In the genomic region with DNA sequence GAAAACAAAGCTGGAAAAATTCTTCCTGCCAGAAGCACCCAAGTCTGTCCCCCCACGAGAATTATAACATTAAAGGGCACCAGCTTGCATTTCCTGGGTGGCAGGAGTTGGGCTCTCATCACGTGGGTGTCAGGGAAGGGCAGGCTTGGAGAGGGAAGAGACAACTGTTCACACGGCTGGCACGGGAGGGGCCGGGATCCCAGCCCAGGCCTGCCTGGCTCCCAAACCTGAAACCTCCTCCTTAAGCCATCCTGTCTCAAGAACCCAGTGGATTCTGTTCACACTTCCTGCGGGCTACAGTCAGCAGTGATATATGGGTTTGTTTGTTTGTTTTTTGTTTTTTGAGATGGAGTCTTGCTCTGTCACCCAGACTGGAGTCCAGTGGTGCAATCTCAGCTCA, we compare ENCODE assay signal across 17 cellular contexts. TPM values are rescaled to one million over a fixed set of nuclear protein-coding genes. Genes with fewer than 3 reads are reported as not detected.
DNase-seq lines count a peak whose midpoint lies in the region; ATAC-seq and TF ChIP-seq lines count a peak whose summit lies in the region.
"Had no signal": no experiment of that assay in that cellular context is flagged by ENCODE, and none has a peak within 500 bp of the region (broad histone marks: within the 10 kb centered on the region; RNA-seq: fewer than 3 reads in every experiment).

No MANE protein-coding gene starts in this region.

- H3K23me2 ChIP-seq in H9 (ENCODE audit: insufficient read length, low read depth, low read length, poor library complexity, severe bottlenecking), result no peaks in the 10 kb centered on the region

- H3K9me3 ChIP-seq in osteoblast (ENCODE audit: low read depth, low read length) (no peaks in the 10 kb centered on the region), H9 (ENCODE audit: control insufficient read depth, low read depth, low read length) (no peaks in the 10 kb centered on the region)
- H3K9me3 ChIP-seq: BLaER1, HAP-1 had no signal

- no peak overlapping the region for H2AK5ac ChIP-seq in H9 (ENCODE audit: insufficient read length, low read length)

- H3K27ac Mint-ChIP-seq in endothelial cell (ENCODE audit: unreplicated experiment) (no peak overlapping the region), H9 (no peak overlapping the region)
- H3K27ac Mint-ChIP-seq: CD14-positive monocyte; CD4-positive, alpha-beta memory T cell; GM23338 had no signal

- H3K27me3 ChIP-seq in osteoblast (ENCODE audit: insufficient read depth, low read length) (peaks cover 12% of the 10 kb centered on the region), H9 (ENCODE audit: insufficient read depth, low read length) (no peaks in the 10 kb centered on the region)
- H3K27me3 ChIP-seq: BLaER1 had no signal

- H3K4me3 ChIP-seq in epithelial cell of esophagus (ENCODE audit: low read length) (no peak overlapping the region), osteoblast (ENCODE audit: insufficient read depth, low read length) (no peak overlapping the region)
- H3K4me3 ChIP-seq: BLaER1, GM23338, HAP-1 had no signal

- H4K20me1 ChIP-seq in osteoblast (ENCODE audit: insufficient read depth, low read length), result no peaks in the 10 kb centered on the region
- peaks cover 4% of the 10 kb centered on the region for H4K20me1 ChIP-seq in H9 (ENCODE audit: control insufficient read depth, insufficient read depth, insufficient read length)

- H3K36me3 ChIP-seq in osteoblast (ENCODE audit: insufficient read depth, low read length), result no peaks in the 10 kb centered on the region
- H3K36me3 ChIP-seq: HAP-1 had no signal

- H3K27me3 Mint-ChIP-seq in endothelial cell (ENCODE audit: unreplicated experiment), result peaks cover 11% of the 10 kb centered on the region
- H3K27me3 Mint-ChIP-seq in H9 (ENCODE audit: low read depth), result no peaks in the 10 kb centered on the region; the same call in 1 of the 2 replicates

- no peak overlapping the region for H3K4ac ChIP-seq in H9 (ENCODE audit: low read depth, low read length)

- H3K4me1 Mint-ChIP-seq in endothelial cell (ENCODE audit: unreplicated experiment) (peaks cover 11% of the 10 kb centered on the region), H9 (no peaks in the 10 kb centered on the region)
- H3K4me1 Mint-ChIP-seq: GM23338 had no signal

- H2AFZ ChIP-seq in osteoblast (ENCODE audit: low read length), result no peak overlapping the region
- no peak overlapping the region for H2AFZ ChIP-seq in H9 (ENCODE audit: low read length)
- H2AFZ ChIP-seq: GM23338 had no signal

- no peak overlapping the region for H4K5ac ChIP-seq in H9 (ENCODE audit: insufficient read length, low read depth, low read length)

- H3K4me3 Mint-ChIP-seq in endothelial cell (ENCODE audit: unreplicated experiment) (no peak overlapping the region), H9 (no peak overlapping the region)
- H3K4me3 Mint-ChIP-seq: CD14-positive monocyte; CD4-positive, alpha-beta memory T cell; GM23338 had no signal

- H4K91ac ChIP-seq in H9 (ENCODE audit: insufficient read length, low read depth, low read length), result no peak overlapping the region

- H2BK12ac ChIP-seq in H9 (ENCODE audit: insufficient read length, low read depth, low read length), result no peak overlapping the region

- no peak overlapping the region for H3K9ac ChIP-seq in H9 (ENCODE audit: extremely low read depth, insufficient read length, low read length)
- H3K9ac ChIP-seq: BLaER1 had no signal

- no peak overlapping the region for H2BK15ac ChIP-seq in H9 (ENCODE audit: low read depth, low read length)

- no CpG with 5 or more reads among the region's 6 CpGs for WGBS in H9 (ENCODE audit: extremely low coverage, insufficient read length, low lambda C conversion rate)

- no peak overlapping the region for H4K8ac ChIP-seq in H9 (replicated peaks; ENCODE audit: insufficient read length, low read depth, low read length)

- H3K14ac ChIP-seq in H9 (ENCODE audit: insufficient read depth, low read length), result no peak overlapping the region

- H3K9me3 Mint-ChIP-seq in endothelial cell (ENCODE audit: unreplicated experiment), result no peaks in the 10 kb centered on the region
- no peaks in the 10 kb centered on the region for H3K9me3 Mint-ChIP-seq in H9
- H3K9me3 Mint-ChIP-seq: CD14-positive monocyte; CD4-positive, alpha-beta memory T cell; GM23338 had no signal

- peaks cover 31% of the 10 kb centered on the region for H3K36me3 Mint-ChIP-seq in endothelial cell (ENCODE audit: low read depth, unreplicated experiment)
- peaks cover 54 to 81% (median 79%) of the 10 kb centered on the region in 3 experiments for H3K36me3 Mint-ChIP-seq in H9 (ENCODE audit: insufficient read depth in 1 of 3, low read depth in 3 of 3)
- H3K36me3 Mint-ChIP-seq: CD4-positive, alpha-beta memory T cell had no signal

- H3K56ac ChIP-seq in H9 (ENCODE audit: insufficient read length, low read depth, low read length), result no peak overlapping the region

- H3T11ph ChIP-seq in H9 (ENCODE audit: low read length), result no peak overlapping the region

- no peak overlapping the region for H3K27ac ChIP-seq in osteoblast (ENCODE audit: low read depth, low read length)
- H3K27ac ChIP-seq in H9 (ENCODE audit: insufficient read length, low read depth, low read length), result no peak overlapping the region
- H3K27ac ChIP-seq: BLaER1 had no signal

- H3K4me1 ChIP-seq in osteoblast (ENCODE audit: insufficient read depth, low read length) (no peaks in the 10 kb centered on the region), H9 (ENCODE audit: insufficient read depth, low read length) (no peaks in the 10 kb centered on the region)
- H3K4me1 ChIP-seq: HAP-1 had no signal

- TF ChIP-seq CTCF in epithelial cell of esophagus (IDR thresholded peaks at IDR 0.05; ENCODE audit: insufficient read depth, low read depth, low read length, missing control alignments), result no peak
- TF ChIP-seq CTCF in osteoblast (IDR thresholded peaks at IDR 0.05; ENCODE audit: extremely low read depth, low read depth, low read length), result no peak
- no peak for TF ChIP-seq CTCF in endothelial cell (IDR thresholded peaks at IDR 0.05; ENCODE audit: unreplicated experiment)
- TF ChIP-seq CTCF in H9 (conservative IDR thresholded peaks at IDR 0.05), result no peak

- no peak overlapping the region for H3K18ac ChIP-seq in H9 (ENCODE audit: insufficient read length, low read depth, low read length)

- H2BK20ac ChIP-seq in H9 (ENCODE audit: low read depth, low read length, poor library complexity, severe bottlenecking), result no peak overlapping the region

- no peak overlapping the region for H3K23ac ChIP-seq in H9 (ENCODE audit: insufficient read length, low read depth, low read length)

- no peaks in the 10 kb centered on the region for H3K79me1 ChIP-seq in H9 (ENCODE audit: insufficient read depth, low read depth, low read length, poor library complexity, severe bottlenecking)

- DNase-seq in NCI-H2171 treated with DMSO at 0.1 percent for 48 hours (lab: John Stamatoyannopoulos, UW) (peak; percentile 14), NCI-H2171 (lab: John Stamatoyannopoulos, UW) (no peak), epithelial cell of esophagus (ENCODE audit: low read depth) (peak; percentile 30), osteoblast (ENCODE audit: insufficient read length, low spot score, missing footprints) (peak; percentile 91), endothelial cell (ENCODE audit: low spot score) (no peak), germinal center (ENCODE audit: low spot score) (no peak), H9 (no peak)
- DNase-seq: 8988T; Calu3; CD4-positive, alpha-beta memory T cell; GDM1 had no signal

- H2BK120ac ChIP-seq in H9 (ENCODE audit: low read depth, low read length, poor library complexity, severe bottlenecking), result no peak overlapping the region

- H3K4me2 ChIP-seq in osteoblast (ENCODE audit: insufficient read depth, low read length) (no peak overlapping the region), H9 (ENCODE audit: insufficient read depth, insufficient read length, low read length) (no peak overlapping the region)
- H3K4me2 ChIP-seq: BLaER1, GM23338 had no signal

- no peaks in the 10 kb centered on the region for H3K79me2 ChIP-seq in osteoblast (ENCODE audit: insufficient read depth, low read length)
- H3K79me2 ChIP-seq in H9 (ENCODE audit: insufficient read depth, low read length), result no peaks in the 10 kb centered on the region

- no peak overlapping the region for H2BK5ac ChIP-seq in H9 (ENCODE audit: insufficient read length, low read length)

- no peak for ATAC-seq in HG03442 (IDR thresholded peaks at IDR 0.05; ENCODE audit: unreplicated experiment)
- ATAC-seq: GM23338 had no signal

RNA-seq across cellular contexts. Expression of a gene that starts 12.2 kb away (rescaled TPM):
- under 0.01 TPM in 2 replicates for total RNA-seq in osteoblast
- total RNA-seq in endothelial cell (ENCODE audit: unreplicated experiment), result 18.4 TPM
- 43.1 and 45.0 TPM in 2 replicates for total RNA-seq in H9 (2021)
- total RNA-seq: HT-29 had no signal

RNA-seq across cellular contexts. Expression of a gene that starts 18.1 kb away (rescaled TPM):
- total RNA-seq in osteoblast (13.6 and 13.8 TPM in 2 replicates), endothelial cell (ENCODE audit: unreplicated experiment) (19.7 TPM), H9 (2021) (35.6 and 36.3 TPM in 2 replicates)

Comparison
In these comparisons a context has a peak if more than half of its experiments do, and no peak if none do; other contexts are left out.
1. DNase-seq: peak in NCI-H2171 treated with DMSO at 0.1 percent for 48 hours (single experiment), epithelial cell of esophagus (single experiment) and osteoblast (single experiment); none in NCI-H2171 (single experiment), endothelial cell (single experiment), germinal center (single experiment) and H9 (single experiment).
2. RNA of a gene that starts 12.2 kb away (total RNA-seq): 43.1 to 45.0 TPM in H9 and 18.4 TPM in endothelial cell (single experiment); under 0.01 TPM in osteoblast; every median in the first group is over 10 times any median in the second.